13 cellular contexts compared by ENCODE assay signal in the genomic region with DNA sequence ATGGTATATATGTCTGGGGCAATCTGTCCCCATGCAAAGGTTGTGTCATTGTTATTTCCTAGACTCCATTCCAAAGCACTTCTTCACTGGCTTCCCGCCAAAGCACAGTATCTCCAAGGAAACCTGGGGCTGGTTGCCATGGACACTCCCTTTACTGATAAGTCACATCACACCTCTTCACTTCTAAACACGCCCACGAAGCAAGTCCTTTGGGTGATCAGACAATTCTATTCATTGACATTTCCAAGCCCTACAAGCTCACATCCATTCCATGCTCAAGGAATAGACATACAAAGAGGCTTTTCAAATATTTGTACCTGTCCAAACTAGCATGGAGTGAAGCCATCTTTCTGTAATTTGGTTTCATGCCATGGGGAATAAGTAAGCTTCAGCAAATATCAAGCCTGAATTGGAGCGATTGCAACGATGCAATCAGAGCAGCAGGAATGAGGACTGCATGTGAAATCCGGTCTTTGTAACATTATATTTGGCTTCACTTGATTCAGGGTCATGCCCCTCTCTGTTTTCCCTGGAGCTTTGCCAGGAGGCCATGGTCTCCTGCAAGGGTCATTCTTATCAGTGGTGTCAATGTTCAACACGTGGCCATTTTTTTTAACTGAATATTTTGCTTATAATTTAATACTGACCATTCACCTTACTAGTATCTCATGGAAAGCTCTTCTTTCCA.
DNase-seq lines count a peak whose midpoint lies in the region; ATAC-seq and TF ChIP-seq lines count a peak whose summit lies in the region.
"Had no signal": no experiment of that assay in that cellular context is flagged by ENCODE, and none has a peak within 500 bp of the region (broad histone marks: within the 10 kb centered on the region; RNA-seq: fewer than 3 reads in every experiment).

No MANE protein-coding gene starts in this region.

- no peaks in the 10 kb centered on the region for H3K9me3 Mint-ChIP-seq in neural progenitor cell
- H3K9me3 Mint-ChIP-seq: natural killer cell, type B pancreatic cell had no signal

- no peak overlapping the region for H3K4me2 ChIP-seq in neural progenitor cell

- H3K27me3 Mint-ChIP-seq in neural progenitor cell (ENCODE audit: insufficient read depth, low read depth), result no peaks in the 10 kb centered on the region
- H3K27me3 Mint-ChIP-seq: type B pancreatic cell had no signal

- intact Hi-C loops in head of caudate nucleus (cut with DNase I), result loop anchor here (10.0 kb wide), 1 partner anchor 61 kb away; no protein-coding TSS in a partner anchor
- intact Hi-C loops in aorta (cut with DNase I), result no loop called here

- no peak overlapping the region for H3K27ac Mint-ChIP-seq in neural progenitor cell
- H3K27ac Mint-ChIP-seq: activated naive CD8-positive, alpha-beta T cell treated with anti-CD3 and anti-CD28 coated beads for 36 hours; natural killer cell; type B pancreatic cell had no signal

- no peaks in the 10 kb centered on the region for H3K79me2 ChIP-seq in neural progenitor cell (ENCODE audit: low read depth)

- H3K4me1 Mint-ChIP-seq in neural progenitor cell, result peaks cover 6% of the 10 kb centered on the region
- H3K4me1 Mint-ChIP-seq: activated naive CD8-positive, alpha-beta T cell treated with anti-CD3 and anti-CD28 coated beads for 36 hours; natural killer cell had no signal

- no peak overlapping the region for H3K4me3 ChIP-seq in H7 (ENCODE audit: insufficient read depth, low read depth, low read length)
- no peak overlapping the region for H3K4me3 ChIP-seq in aorta (ENCODE audit: low read length in 2 of 2)
- no peak overlapping the region for H3K4me3 ChIP-seq in neural progenitor cell

- peaks cover 2% of the 10 kb centered on the region for H3K9me3 ChIP-seq in aorta (ENCODE audit: control insufficient read depth, low read length)
- peaks cover 8% of the 10 kb centered on the region for H3K9me3 ChIP-seq in neural progenitor cell (ENCODE audit: low read depth)

- TF ChIP-seq CTCF in neural progenitor cell (IDR thresholded peaks at IDR 0.05), result no peak

- no peak overlapping the region for H3K27ac ChIP-seq in aorta (ENCODE audit: low read depth in 1 of 2, low read length in 2 of 2)
- no peak overlapping the region for H3K27ac ChIP-seq in neural progenitor cell

- WGBS in aorta, 2 donors, result 49 to 50% methylated on average over 7 of the region's 7 CpGs

- no peak for ATAC-seq in GM21526 (IDR thresholded peaks at IDR 0.05; ENCODE audit: low FRiP score, unreplicated experiment)
- no peak for ATAC-seq in aorta (ENCODE audit: low FRiP score)
- ATAC-seq: natural killer cell had no signal

- peak; percentile 71 for DNase-seq in COLO668 (lab: John Stamatoyannopoulos, UW; ENCODE audit: unreplicated experiment)
- DNase-seq in NCI-H1417 (lab: John Stamatoyannopoulos, UW), result peak; percentile 69 to 93 (median 71)
- DNase-seq in NCI-H774 (lab: John Stamatoyannopoulos, UW), result peak; percentile 53
- DNase-seq in head of caudate nucleus, result peak; percentile 19 to 93 (median 71)
- no peak for DNase-seq in H7
- DNase-seq in aorta, result no peak
- DNase-seq in neural progenitor cell (ENCODE audit: low spot score), result no peak
- DNase-seq: activated naive CD8-positive, alpha-beta T cell treated with anti-CD3 and anti-CD28 coated beads for 36 hours; cortex of kidney; kidney; natural killer cell had no signal

- no peak overlapping the region for H3K4me3 Mint-ChIP-seq in neural progenitor cell
- H3K4me3 Mint-ChIP-seq: activated naive CD8-positive, alpha-beta T cell treated with anti-CD3 and anti-CD28 coated beads for 36 hours; natural killer cell; type B pancreatic cell had no signal

- no peaks in the 10 kb centered on the region for H3K36me3 Mint-ChIP-seq in neural progenitor cell
- H3K36me3 Mint-ChIP-seq: activated naive CD8-positive, alpha-beta T cell treated with anti-CD3 and anti-CD28 coated beads for 36 hours; natural killer cell; type B pancreatic cell had no signal

- no peak overlapping the region for H2AFZ ChIP-seq in neural progenitor cell (replicated peaks)

- no peaks in the 10 kb centered on the region for H3K27me3 ChIP-seq in H7 (ENCODE audit: control insufficient read depth, insufficient read depth, low read length)
- no peaks in the 10 kb centered on the region for H3K27me3 ChIP-seq in aorta (ENCODE audit: control insufficient read depth in 1 of 2, insufficient read depth in 2 of 2, low read length in 1 of 2)
- H3K27me3 ChIP-seq in neural progenitor cell, result no peaks in the 10 kb centered on the region

- no peaks in the 10 kb centered on the region for H4K20me1 ChIP-seq in neural progenitor cell (ENCODE audit: low read depth)

- H3K9ac ChIP-seq in neural progenitor cell, result no peak overlapping the region

- H3K36me3 ChIP-seq in H7 (replicated peaks; ENCODE audit: control insufficient read depth, insufficient read depth, low read length) (no peaks in the 10 kb centered on the region), aorta (ENCODE audit: control insufficient read depth in 1 of 2, insufficient read depth in 2 of 2, low read length in 1 of 2) (no peaks in the 10 kb centered on the region), neural progenitor cell (no peaks in the 10 kb centered on the region)

- no peaks in the 10 kb centered on the region for H3F3A ChIP-seq in neural progenitor cell (ENCODE audit: low read depth)

- no peaks in the 10 kb centered on the region for H3K4me1 ChIP-seq in aorta (ENCODE audit: control insufficient read depth in 1 of 2, insufficient read depth in 2 of 2, low read length in 2 of 2)
- H3K4me1 ChIP-seq in neural progenitor cell, result no peaks in the 10 kb centered on the region

Comparison
In these comparisons a context has a peak if more than half of its experiments do, and no peak if none do; other contexts are left out.
1. DNase-seq: peak in COLO668 (single experiment), NCI-H1417 (3 of 3), NCI-H774 (single experiment) and head of caudate nucleus (42 of 42); none in H7 (single experiment), aorta (0 of 2) and neural progenitor cell (single experiment).